In the genomic region with DNA sequence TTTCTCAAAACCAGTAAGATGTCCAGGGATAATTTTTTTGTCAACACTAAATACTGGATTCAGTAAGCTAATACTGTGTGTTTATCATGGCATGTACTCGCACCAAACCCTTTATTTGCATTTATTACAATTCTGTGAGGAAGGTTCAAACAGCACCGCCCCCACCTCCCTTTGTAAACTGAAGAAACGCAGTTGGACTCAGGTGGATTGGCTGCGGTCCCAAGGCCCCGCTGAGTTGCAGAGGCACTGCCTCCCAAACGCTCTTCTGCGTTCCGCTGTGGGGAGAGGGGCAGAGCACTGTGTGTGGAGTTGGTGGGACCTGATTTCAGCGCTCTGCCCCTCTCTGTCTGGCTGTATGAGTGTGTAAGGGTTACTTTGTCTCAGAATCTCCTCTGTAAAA, we compare ENCODE assay signal across 8 cellular contexts. TPM values are rescaled to one million over a fixed set of nuclear protein-coding genes. Genes with fewer than 3 reads are reported as not detected.
DNase-seq lines count a peak whose midpoint lies in the region; ATAC-seq and TF ChIP-seq lines count a peak whose summit lies in the region.

No MANE protein-coding gene starts in this region.

- TF ChIP-seq CTCF in endodermal cell (conservative IDR thresholded peaks at IDR 0.05): no peak

- H3K4me1 Mint-ChIP-seq in activated naive CD4-positive, alpha-beta T cell treated with anti-CD3 and anti-CD28 coated beads for 36 hours (ENCODE audit: low read depth): peaks cover 12% of the 10 kb centered on the region
- peaks cover 10% of the 10 kb centered on the region for H3K4me1 Mint-ChIP-seq in endodermal cell
- peaks cover 27% of the 10 kb centered on the region for H3K4me1 Mint-ChIP-seq in stimulated activated naive CD8-positive, alpha-beta T cell treated with anti-CD3 and anti-CD28 coated beads, Interleukin-15, amount 100 ng/mL, for 72 hours

- intact Hi-C loops in activated naive CD4-positive, alpha-beta T cell treated with anti-CD3 and anti-CD28 coated beads for 36 hours (cut with micrococcal nuclease): loop anchor here (1.0 kb wide), 6 partner anchors 21 to 315 kb away; partner anchors contain the start of genes PRC1, UNC45A and VPS33B

- no peaks in the 10 kb centered on the region for H3K27me3 ChIP-seq in endodermal cell (ENCODE audit: control insufficient read depth, insufficient read depth, low read length, poor library complexity, severe bottlenecking)

- H3K4me1 ChIP-seq in endodermal cell (ENCODE audit: control insufficient read depth, insufficient read depth, low read length): no peaks in the 10 kb centered on the region

- no peaks in the 10 kb centered on the region for H3K27me3 Mint-ChIP-seq in activated naive CD4-positive, alpha-beta T cell treated with anti-CD3 and anti-CD28 coated beads for 36 hours (ENCODE audit: low read depth)
- H3K27me3 Mint-ChIP-seq in endodermal cell (ENCODE audit: insufficient read depth): no peaks in the 10 kb centered on the region
- no peaks in the 10 kb centered on the region for H3K27me3 Mint-ChIP-seq in stimulated activated naive CD8-positive, alpha-beta T cell treated with anti-CD3 and anti-CD28 coated beads, Interleukin-15, amount 100 ng/mL, for 72 hours

- no peak overlapping the region for H3K27ac ChIP-seq in endodermal cell (ENCODE audit: low read depth, low read length)

- ATAC-seq in stimulated activated naive CD8-positive, alpha-beta T cell treated with anti-CD3 and anti-CD28 coated beads, Interleukin-15, amount 100 ng/mL, for 72 hours: no peak
- ATAC-seq in HG03196 (IDR thresholded peaks at IDR 0.05; ENCODE audit: unreplicated experiment): no peak

- no peaks in the 10 kb centered on the region for H3K9me3 Mint-ChIP-seq in activated naive CD4-positive, alpha-beta T cell treated with anti-CD3 and anti-CD28 coated beads for 36 hours
- no peaks in the 10 kb centered on the region for H3K9me3 Mint-ChIP-seq in endodermal cell
- no peaks in the 10 kb centered on the region for H3K9me3 Mint-ChIP-seq in stimulated activated naive CD8-positive, alpha-beta T cell treated with anti-CD3 and anti-CD28 coated beads, Interleukin-15, amount 100 ng/mL, for 72 hours

- WGBS in endodermal cell (ENCODE audit: insufficient coverage in 1 of 2, insufficient read length in 1 of 2), 2 experiments: 95 to 100% methylated on average over 2 to 9 of the region's 9 CpGs

- CTCF ChIA-PET in activated naive CD4-positive, alpha-beta T cell treated with anti-CD3 and anti-CD28 coated beads for 36 hours (lab: Charles Lee): interaction anchor here (0.6 to 7.5 kb wide), 21 partner anchors 8 to 316 kb away, joined by 3 to 104 read pairs (median 5); partner anchors contain the start of genes HDDC3 and UNC45A

- H3K4me3 ChIP-seq in endodermal cell (ENCODE audit: low read length): peak overlapping the region; percentile 88

- DNase-seq in activated naive CD4-positive, alpha-beta T cell treated with anti-CD3 and anti-CD28 coated beads for 36 hours: no peak
- DNase-seq in activated naive CD4-positive, alpha-beta T cell treated with anti-CD3 and anti-CD28 coated beads, Interleukin-2, amount 50 U/mL, for 16 hours: no peak
- DNase-seq in NCI-H774 (lab: John Stamatoyannopoulos, UW): peak; percentile 35
- DNase-seq in endodermal cell: no peak
- no peak for DNase-seq in stimulated activated naive CD8-positive, alpha-beta T cell treated with anti-CD3 and anti-CD28 coated beads, Interleukin-15, amount 100 ng/mL, for 72 hours
- no peak for DNase-seq in occipital lobe (lab: John Stamatoyannopoulos, UW)
- no peak for DNase-seq in amygdala (lab: John Stamatoyannopoulos, UW)

- peaks cover 28% of the 10 kb centered on the region for H3K36me3 Mint-ChIP-seq in activated naive CD4-positive, alpha-beta T cell treated with anti-CD3 and anti-CD28 coated beads for 36 hours (ENCODE audit: low read depth)
- H3K36me3 Mint-ChIP-seq in endodermal cell (ENCODE audit: low read depth): peaks cover 31% of the 10 kb centered on the region

- H3K27ac Mint-ChIP-seq in activated naive CD4-positive, alpha-beta T cell treated with anti-CD3 and anti-CD28 coated beads for 36 hours: peak overlapping the region; percentile 93
- H3K27ac Mint-ChIP-seq in endodermal cell: peak overlapping the region; percentile 69
- H3K27ac Mint-ChIP-seq in stimulated activated naive CD8-positive, alpha-beta T cell treated with anti-CD3 and anti-CD28 coated beads, Interleukin-15, amount 100 ng/mL, for 72 hours: peak overlapping the region; percentile 57 to 87

- H3K4me3 Mint-ChIP-seq in activated naive CD4-positive, alpha-beta T cell treated with anti-CD3 and anti-CD28 coated beads for 36 hours: peak overlapping the region; percentile 86
- peak overlapping the region; percentile 75 for H3K4me3 Mint-ChIP-seq in endodermal cell
- H3K4me3 Mint-ChIP-seq in stimulated activated naive CD8-positive, alpha-beta T cell treated with anti-CD3 and anti-CD28 coated beads, Interleukin-15, amount 100 ng/mL, for 72 hours: peak overlapping the region; percentile 89 to 95

- H3K36me3 ChIP-seq in endodermal cell (ENCODE audit: control insufficient read depth, insufficient read depth, low read length): peaks cover 28% of the 10 kb centered on the region

- H3K9me3 ChIP-seq in endodermal cell (ENCODE audit: control insufficient read depth, low read length): no peaks in the 10 kb centered on the region

- H3K9ac ChIP-seq in endodermal cell (ENCODE audit: extremely low read depth, low read length, poor library complexity, severe bottlenecking): no peak overlapping the region

RNA-seq across cellular contexts. Expression of gene RCCD1, which starts 1.2 kb away (rescaled TPM):
- 10 to 100 TPM; 52.0 to 52.4 TPM for total RNA-seq in activated naive CD4-positive, alpha-beta T cell treated with anti-CD3 and anti-CD28 coated beads for 36 hours
- total RNA-seq in endodermal cell: 10 to 100 TPM; 19.8 to 20.9 TPM
- polyA plus RNA-seq in endodermal cell (2013, experiment 1 of 2): 20.6 TPM
- polyA plus RNA-seq in endodermal cell (2013, experiment 2 of 2): 16.9 TPM
- total RNA-seq in occipital lobe: 17.9 TPM

RNA-seq across cellular contexts. Expression of gene UNC45A, which starts 20.8 kb away (rescaled TPM):
- 10 to 100 TPM; 69.9 to 70.8 TPM for total RNA-seq in activated naive CD4-positive, alpha-beta T cell treated with anti-CD3 and anti-CD28 coated beads for 36 hours
- total RNA-seq in endodermal cell (10 to 100 TPM; 92.5 to 96.6 TPM), occipital lobe (35.7 TPM)
- polyA plus RNA-seq in endodermal cell (2013, experiment 1 of 2): 54.1 TPM
- 47.9 TPM for polyA plus RNA-seq in endodermal cell (2013, experiment 2 of 2)

RNA-seq across cellular contexts. Expression of gene HDDC3, which starts 23.6 kb away (rescaled TPM):
- total RNA-seq in activated naive CD4-positive, alpha-beta T cell treated with anti-CD3 and anti-CD28 coated beads for 36 hours: 10 to 100 TPM; 49.8 to 51.3 TPM
- total RNA-seq in endodermal cell (10 to 100 TPM; 15.3 to 21.5 TPM), occipital lobe (11.7 TPM)
- 18.1 TPM for polyA plus RNA-seq in endodermal cell (2013, experiment 1 of 2)
- polyA plus RNA-seq in endodermal cell (2013, experiment 2 of 2): 14.4 TPM

RNA-seq across cellular contexts. Expression of gene PRC1, which starts 38.4 kb away (rescaled TPM):
- 100 to 1,000 TPM; 173 TPM for total RNA-seq in activated naive CD4-positive, alpha-beta T cell treated with anti-CD3 and anti-CD28 coated beads for 36 hours
- total RNA-seq in endodermal cell (100 to 1,000 TPM in 1 of 2 donors, 10 to 100 TPM in 1; 67.3 to 127 TPM), occipital lobe (15.8 TPM)
- 190 TPM for polyA plus RNA-seq in endodermal cell (2013, experiment 1 of 2)
- 187 TPM for polyA plus RNA-seq in endodermal cell (2013, experiment 2 of 2)

RNA-seq across cellular contexts. Expression of gene MAN2A2, which starts 52.8 kb away (rescaled TPM):
- 100 to 1,000 TPM; 139 to 141 TPM for total RNA-seq in activated naive CD4-positive, alpha-beta T cell treated with anti-CD3 and anti-CD28 coated beads for 36 hours
- 10 to 100 TPM; 41.0 to 62.9 TPM for total RNA-seq in endodermal cell
- polyA plus RNA-seq in endodermal cell (2013, experiment 1 of 2): 43.7 TPM
- polyA plus RNA-seq in endodermal cell (2013, experiment 2 of 2): 41.1 TPM
- 32.4 TPM for total RNA-seq in occipital lobe
